In genomic region chr16:1993731-1994131, GRCh38 we compare ENCODE assay signal across 10 cellular contexts.
DNase-seq lines count a peak whose midpoint lies in the region; ATAC-seq lines count a peak whose summit lies in the region.
"Had no signal": no experiment of that assay in that cellular context is flagged by ENCODE, and none has a peak within 500 bp of the region (broad histone marks: within the 10 kb centered on the region; RNA-seq: fewer than 3 reads in every experiment).

No MANE protein-coding gene starts in this region.

- H3K4me1 Mint-ChIP-seq in activated naive CD4-positive, alpha-beta T cell treated with anti-CD3 and anti-CD28 coated beads, Interleukin-2, amount 10 ng/mL, durations not matched to agents 7 days and 5 days = peaks cover 23% of the 10 kb centered on the region
- peaks cover 33% of the 10 kb centered on the region for H3K4me1 Mint-ChIP-seq in stimulated activated memory B cell treated with anti-CD40 and anti-IgM and Interleukin-4, amounts not matched to agents 10 μg/mL and 1 μg/mL and 100 μg/mL, for 72 hours

- H3K27ac Mint-ChIP-seq in activated naive CD4-positive, alpha-beta T cell treated with anti-CD3 and anti-CD28 coated beads, Interleukin-2, amount 10 ng/mL, durations not matched to agents 7 days and 5 days = peak overlapping the region; percentile 69
- peak overlapping the region; percentile 67 for H3K27ac Mint-ChIP-seq in stimulated activated memory B cell treated with anti-CD40 and anti-IgM and Interleukin-4, amounts not matched to agents 10 μg/mL and 1 μg/mL and 100 μg/mL, for 72 hours

- ATAC-seq in stimulated activated memory B cell treated with anti-CD40 and anti-IgM and Interleukin-4, amounts not matched to agents 10 μg/mL and 1 μg/mL and 100 μg/mL, for 72 hours = no peak
- ATAC-seq in HG02970 (IDR thresholded peaks at IDR 0.05; ENCODE audit: low FRiP score, unreplicated experiment) = no peak

- CTCF ChIA-PET in activated naive CD4-positive, alpha-beta T cell treated with anti-CD3 and anti-CD28 coated beads, Interleukin-2, amount 10 ng/mL, durations not matched to agents 7 days and 5 days (lab: Charles Lee) = interaction anchor here (1.0 to 2.2 kb wide), 2 partner anchors 10 to 23 kb away, joined by 3 to 18 read pairs; no protein-coding TSS in a partner anchor

- peaks cover 38% of the 10 kb centered on the region for H3K27me3 Mint-ChIP-seq in activated naive CD4-positive, alpha-beta T cell treated with anti-CD3 and anti-CD28 coated beads, Interleukin-2, amount 10 ng/mL, durations not matched to agents 7 days and 5 days
- H3K27me3 Mint-ChIP-seq in stimulated activated memory B cell treated with anti-CD40 and anti-IgM and Interleukin-4, amounts not matched to agents 10 μg/mL and 1 μg/mL and 100 μg/mL, for 72 hours = no peaks in the 10 kb centered on the region

- no peaks in the 10 kb centered on the region for H3K9me3 Mint-ChIP-seq in activated naive CD4-positive, alpha-beta T cell treated with anti-CD3 and anti-CD28 coated beads, Interleukin-2, amount 10 ng/mL, durations not matched to agents 7 days and 5 days
- no peaks in the 10 kb centered on the region for H3K9me3 Mint-ChIP-seq in stimulated activated memory B cell treated with anti-CD40 and anti-IgM and Interleukin-4, amounts not matched to agents 10 μg/mL and 1 μg/mL and 100 μg/mL, for 72 hours

- H3K27ac ChIP-seq in epithelial cell of prostate = peak overlapping the region; percentile 85

- H3K36me3 Mint-ChIP-seq in activated naive CD4-positive, alpha-beta T cell treated with anti-CD3 and anti-CD28 coated beads, Interleukin-2, amount 10 ng/mL, durations not matched to agents 7 days and 5 days = peaks cover 5% of the 10 kb centered on the region
- peaks cover 19% of the 10 kb centered on the region for H3K36me3 Mint-ChIP-seq in stimulated activated memory B cell treated with anti-CD40 and anti-IgM and Interleukin-4, amounts not matched to agents 10 μg/mL and 1 μg/mL and 100 μg/mL, for 72 hours

- DNase-seq in activated naive CD4-positive, alpha-beta T cell treated with anti-CD3 and anti-CD28 coated beads, Interleukin-2, amount 10 ng/mL, durations not matched to agents 7 days and 5 days = no peak
- no peak for DNase-seq in activated naive CD4-positive, alpha-beta T cell treated with anti-CD3 and anti-CD28 coated beads, Interleukin-2, amount 50 U/mL, for 16 hours
- peak; percentile 35 for DNase-seq in NCI-H69 (lab: John Stamatoyannopoulos, UW)
- peak; percentile 43 for DNase-seq in epithelial cell of prostate (ENCODE audit: low read depth, low spot score)
- no peak for DNase-seq in NCI-H146 (lab: John Stamatoyannopoulos, UW)
- DNase-seq in GOT3 (lab: John Stamatoyannopoulos, UW) = no peak
- DNase-seq: amygdala, NCI-H1092 had no signal

- H3K4me3 Mint-ChIP-seq in activated naive CD4-positive, alpha-beta T cell treated with anti-CD3 and anti-CD28 coated beads, Interleukin-2, amount 10 ng/mL, durations not matched to agents 7 days and 5 days = no peak overlapping the region
- no peak overlapping the region for H3K4me3 Mint-ChIP-seq in stimulated activated memory B cell treated with anti-CD40 and anti-IgM and Interleukin-4, amounts not matched to agents 10 μg/mL and 1 μg/mL and 100 μg/mL, for 72 hours

Comparison
In these comparisons a context has a peak if more than half of its experiments do, and no peak if none do; other contexts are left out.
1. DNase-seq: peak in NCI-H69 (single experiment) and epithelial cell of prostate (single experiment); none in activated naive CD4-positive, alpha-beta T cell treated with anti-CD3 and anti-CD28 coated beads, Interleukin-2, amount 10 ng/mL, durations not matched to agents 7 days and 5 days (single experiment), activated naive CD4-positive, alpha-beta T cell treated with anti-CD3 and anti-CD28 coated beads, Interleukin-2, amount 50 U/mL, for 16 hours (single experiment), NCI-H146 (single experiment) and GOT3 (single experiment).